Comparison of ENCODE assay signal across 1 cellular context in genomic region chr19:57814505-57815246, GRCh38.
TF ChIP-seq lines count a peak whose summit lies in the region.

TSS of gene ZNF552 (minus strand) at chr19:57814913. CDS start at chr19:57814743, 170 bp downstream.

TF ChIP-seq in HEK293, 187 proteins besides CTCF, POLR2A, EP300 and RAD21 (continued from another document):
- TF ChIP-seq KLF1 (tag by site-specific recombination; IDR thresholded peaks at IDR 0.05) (peak; percentile 71; the same call in 1 of the 2 replicates), ZNF561 (tag by site-specific recombination; IDR thresholded peaks at IDR 0.05; ENCODE audit: borderline replicate concordance) (peak; percentile 14; the same call in 1 of the 2 replicates), ZNF610 (tag by site-specific recombination; IDR thresholded peaks at IDR 0.05; ENCODE audit: borderline replicate concordance) (0 out of 2 replicates have a peak, but pooled peaks have one; percentile 26), ZIC2 (tag by site-specific recombination; IDR thresholded peaks at IDR 0.05) (no peak), ZNF174 (tag by site-specific recombination; IDR thresholded peaks at IDR 0.05) (no peak), ZNF24 (tag by site-specific recombination; IDR thresholded peaks at IDR 0.05) (0 out of 2 replicates have a peak, but pooled peaks have one; percentile 45)
